ENCODE assay signal across 1 cellular context in the genomic region with DNA sequence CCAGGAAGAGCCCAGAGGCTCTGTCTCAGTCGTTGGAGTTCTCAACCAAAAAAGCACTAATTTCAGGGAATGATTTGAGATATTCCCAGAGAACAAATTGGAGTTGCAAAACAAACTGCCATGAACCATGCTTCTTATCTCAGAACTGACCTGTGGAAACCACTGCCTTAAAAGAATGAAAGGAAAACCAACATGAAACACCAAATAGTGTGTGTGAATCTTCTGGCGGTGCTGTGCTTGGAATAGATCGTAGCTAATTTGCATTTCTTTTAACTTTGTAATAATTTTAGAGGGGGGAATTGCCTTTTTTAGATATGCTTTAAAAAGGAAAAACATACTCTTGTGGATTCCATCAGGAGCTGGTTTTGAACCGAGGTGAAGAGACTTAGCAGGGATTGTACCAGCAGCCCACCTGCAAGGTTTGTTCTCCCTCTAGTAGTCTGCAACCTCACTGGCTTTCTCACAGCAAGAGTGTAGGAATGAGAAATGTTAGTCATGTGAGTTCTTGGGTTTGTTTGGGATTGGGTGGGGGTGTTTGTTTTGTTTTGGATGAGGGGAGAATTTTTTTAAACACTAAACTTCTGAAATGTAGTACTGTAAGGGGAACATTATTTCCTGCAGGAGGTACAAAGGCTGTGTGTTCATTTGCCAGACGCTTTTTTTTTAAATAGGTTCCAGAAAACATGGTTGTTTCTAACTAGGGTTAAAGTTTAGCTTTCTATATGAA.
TF ChIP-seq lines count a peak whose summit lies in the region.

No MANE protein-coding gene starts in this region.

TF ChIP-seq in HepG2, 621 proteins besides CTCF, POLR2A, EP300 and RAD21 (continued from another document and continues in another):
- TF ChIP-seq, protein P1, sequence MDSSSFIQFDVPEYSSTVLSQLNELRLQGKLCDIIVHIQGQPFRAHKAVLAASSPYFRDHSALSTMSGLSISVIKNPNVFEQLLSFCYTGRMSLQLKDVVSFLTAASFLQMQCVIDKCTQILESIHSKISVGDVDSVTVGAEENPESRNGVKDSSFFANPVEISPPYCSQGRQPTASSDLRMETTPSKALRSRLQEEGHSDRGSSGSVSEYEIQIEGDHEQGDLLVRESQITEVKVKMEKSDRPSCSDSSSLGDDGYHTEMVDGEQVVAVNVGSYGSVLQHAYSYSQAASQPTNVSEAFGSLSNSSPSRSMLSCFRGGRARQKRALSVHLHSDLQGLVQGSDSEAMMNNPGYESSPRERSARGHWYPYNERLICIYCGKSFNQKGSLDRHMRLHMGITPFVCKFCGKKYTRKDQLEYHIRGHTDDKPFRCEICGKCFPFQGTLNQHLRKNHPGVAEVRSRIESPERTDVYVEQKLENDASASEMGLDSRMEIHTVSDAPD (CRISPR knock-in tag; IDR thresholded peaks at IDR 0.05): 0 out of 2 replicates have a peak, but pooled peaks have one; percentile 35
- no peak for TF ChIP-seq ZNF780A (CRISPR knock-in tag; IDR thresholded peaks at IDR 0.05)
- no peak for TF ChIP-seq ZFP36L1 (CRISPR knock-in tag; IDR thresholded peaks at IDR 0.05)
- TF ChIP-seq FOXA3 (CRISPR knock-in tag; IDR thresholded peaks at IDR 0.05): peak; percentile 69
- no peak for TF ChIP-seq ZNF7 (CRISPR knock-in tag; IDR thresholded peaks at IDR 0.05)
- no peak for TF ChIP-seq MIER2 (CRISPR knock-in tag; IDR thresholded peaks at IDR 0.05)
- no peak for TF ChIP-seq ZNF317 (CRISPR knock-in tag; IDR thresholded peaks at IDR 0.05)
- TF ChIP-seq CREM (IDR thresholded peaks at IDR 0.05): peak; percentile 49
- TF ChIP-seq CREM (CRISPR knock-in tag; IDR thresholded peaks at IDR 0.05): no peak
- no peak for TF ChIP-seq ZNF143 (CRISPR knock-in tag; IDR thresholded peaks at IDR 0.05)
- TF ChIP-seq SAFB2 (CRISPR knock-in tag; IDR thresholded peaks at IDR 0.05; ENCODE audit: borderline replicate concordance, low read depth): no peak
- no peak for TF ChIP-seq CBX2 (IDR thresholded peaks at IDR 0.05; ENCODE audit: low read depth, low read length)
- no peak for TF ChIP-seq CBX2 (CRISPR knock-in tag; IDR thresholded peaks at IDR 0.05; ENCODE audit: low read depth)
- TF ChIP-seq EED (CRISPR knock-in tag; IDR thresholded peaks at IDR 0.05): no peak
- TF ChIP-seq, protein P2, sequence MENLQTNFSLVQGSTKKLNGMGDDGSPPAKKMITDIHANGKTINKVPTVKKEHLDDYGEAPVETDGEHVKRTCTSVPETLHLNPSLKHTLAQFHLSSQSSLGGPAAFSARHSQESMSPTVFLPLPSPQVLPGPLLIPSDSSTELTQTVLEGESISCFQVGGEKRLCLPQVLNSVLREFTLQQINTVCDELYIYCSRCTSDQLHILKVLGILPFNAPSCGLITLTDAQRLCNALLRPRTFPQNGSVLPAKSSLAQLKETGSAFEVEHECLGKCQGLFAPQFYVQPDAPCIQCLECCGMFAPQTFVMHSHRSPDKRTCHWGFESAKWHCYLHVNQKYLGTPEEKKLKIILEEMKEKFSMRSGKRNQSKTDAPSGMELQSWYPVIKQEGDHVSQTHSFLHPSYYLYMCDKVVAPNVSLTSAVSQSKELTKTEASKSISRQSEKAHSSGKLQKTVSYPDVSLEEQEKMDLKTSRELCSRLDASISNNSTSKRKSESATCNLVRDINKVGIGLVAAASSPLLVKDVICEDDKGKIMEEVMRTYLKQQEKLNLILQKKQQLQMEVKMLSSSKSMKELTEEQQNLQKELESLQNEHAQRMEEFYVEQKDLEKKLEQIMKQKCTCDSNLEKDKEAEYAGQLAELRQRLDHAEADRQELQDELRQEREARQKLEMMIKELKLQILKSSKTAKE (CRISPR knock-in tag; IDR thresholded peaks at IDR 0.05; ENCODE audit: borderline replicate concordance): no peak
- TF ChIP-seq, protein P3, sequence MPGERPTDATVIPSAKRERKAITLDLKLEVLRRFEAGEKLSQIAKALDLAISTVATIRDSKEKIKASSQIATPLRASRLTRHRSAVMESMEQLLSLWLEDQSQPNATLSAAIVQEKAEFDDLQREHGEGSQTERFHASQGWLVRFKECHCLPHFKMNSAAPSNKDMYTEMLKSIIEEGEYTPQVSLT (CRISPR knock-in tag; IDR thresholded peaks at IDR 0.05; ENCODE audit: borderline replicate concordance, low read depth): no peak
- no peak for TF ChIP-seq ZNF841 (CRISPR knock-in tag; IDR thresholded peaks at IDR 0.05; ENCODE audit: borderline replicate concordance)
- TF ChIP-seq ZNF629 (CRISPR knock-in tag; conservative IDR thresholded peaks at IDR 0.05): 0 out of 2 replicates have a peak, but pooled peaks have one; percentile 18
- TF ChIP-seq ZNF124 (CRISPR knock-in tag; IDR thresholded peaks at IDR 0.05): no peak
- TF ChIP-seq, protein P4, sequence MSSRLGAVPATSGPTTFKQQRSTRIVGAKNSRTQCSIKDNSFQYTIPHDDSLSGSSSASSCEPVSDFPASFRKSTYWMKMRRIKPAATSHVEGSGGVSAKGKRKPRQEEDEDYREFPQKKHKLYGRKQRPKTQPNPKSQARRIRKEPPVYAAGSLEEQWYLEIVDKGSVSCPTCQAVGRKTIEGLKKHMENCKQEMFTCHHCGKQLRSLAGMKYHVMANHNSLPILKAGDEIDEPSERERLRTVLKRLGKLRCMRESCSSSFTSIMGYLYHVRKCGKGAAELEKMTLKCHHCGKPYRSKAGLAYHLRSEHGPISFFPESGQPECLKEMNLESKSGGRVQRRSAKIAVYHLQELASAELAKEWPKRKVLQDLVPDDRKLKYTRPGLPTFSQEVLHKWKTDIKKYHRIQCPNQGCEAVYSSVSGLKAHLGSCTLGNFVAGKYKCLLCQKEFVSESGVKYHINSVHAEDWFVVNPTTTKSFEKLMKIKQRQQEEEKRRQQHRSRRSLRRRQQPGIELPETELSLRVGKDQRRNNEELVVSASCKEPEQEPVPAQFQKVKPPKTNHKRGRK (CRISPR knock-in tag; IDR thresholded peaks at IDR 0.05): no peak
- TF ChIP-seq, protein P5, sequence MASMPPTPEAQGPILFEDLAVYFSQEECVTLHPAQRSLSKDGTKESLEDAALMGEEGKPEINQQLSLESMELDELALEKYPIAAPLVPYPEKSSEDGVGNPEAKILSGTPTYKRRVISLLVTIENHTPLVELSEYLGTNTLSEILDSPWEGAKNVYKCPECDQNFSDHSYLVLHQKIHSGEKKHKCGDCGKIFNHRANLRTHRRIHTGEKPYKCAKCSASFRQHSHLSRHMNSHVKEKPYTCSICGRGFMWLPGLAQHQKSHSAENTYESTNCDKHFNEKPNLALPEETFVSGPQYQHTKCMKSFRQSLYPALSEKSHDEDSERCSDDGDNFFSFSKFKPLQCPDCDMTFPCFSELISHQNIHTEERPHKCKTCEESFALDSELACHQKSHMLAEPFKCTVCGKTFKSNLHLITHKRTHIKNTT (CRISPR knock-in tag; IDR thresholded peaks at IDR 0.05): no peak
- TF ChIP-seq ZNF781 (CRISPR knock-in tag; IDR thresholded peaks at IDR 0.05; ENCODE audit: borderline replicate concordance, not compliant biosample characterization): no peak
- no peak for TF ChIP-seq JDP2 (CRISPR knock-in tag; IDR thresholded peaks at IDR 0.05; ENCODE audit: borderline replicate concordance)
- TF ChIP-seq, protein P6, sequence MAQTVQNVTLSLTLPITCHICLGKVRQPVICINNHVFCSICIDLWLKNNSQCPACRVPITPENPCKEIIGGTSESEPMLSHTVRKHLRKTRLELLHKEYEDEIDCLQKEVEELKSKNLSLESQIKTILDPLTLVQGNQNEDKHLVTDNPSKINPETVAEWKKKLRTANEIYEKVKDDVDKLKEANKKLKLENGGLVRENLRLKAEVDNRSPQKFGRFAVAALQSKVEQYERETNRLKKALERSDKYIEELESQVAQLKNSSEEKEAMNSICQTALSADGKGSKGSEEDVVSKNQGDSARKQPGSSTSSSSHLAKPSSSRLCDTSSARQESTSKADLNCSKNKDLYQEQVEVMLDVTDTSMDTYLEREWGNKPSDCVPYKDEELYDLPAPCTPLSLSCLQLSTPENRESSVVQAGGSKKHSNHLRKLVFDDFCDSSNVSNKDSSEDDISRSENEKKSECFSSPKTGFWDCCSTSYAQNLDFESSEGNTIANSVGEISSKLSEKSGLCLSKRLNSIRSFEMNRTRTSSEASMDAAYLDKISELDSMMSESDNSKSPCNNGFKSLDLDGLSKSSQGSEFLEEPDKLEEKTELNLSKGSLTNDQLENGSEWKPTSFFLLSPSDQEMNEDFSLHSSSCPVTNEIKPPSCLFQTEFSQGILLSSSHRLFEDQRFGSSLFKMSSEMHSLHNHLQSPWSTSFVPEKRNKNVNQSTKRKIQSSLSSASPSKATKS (CRISPR knock-in tag; IDR thresholded peaks at IDR 0.05): no peak
- no peak for TF ChIP-seq TCF12 (IDR thresholded peaks at IDR 0.05)
- no peak for TF ChIP-seq TCF12 (CRISPR knock-in tag; IDR thresholded peaks at IDR 0.05)
- TF ChIP-seq, protein P7, sequence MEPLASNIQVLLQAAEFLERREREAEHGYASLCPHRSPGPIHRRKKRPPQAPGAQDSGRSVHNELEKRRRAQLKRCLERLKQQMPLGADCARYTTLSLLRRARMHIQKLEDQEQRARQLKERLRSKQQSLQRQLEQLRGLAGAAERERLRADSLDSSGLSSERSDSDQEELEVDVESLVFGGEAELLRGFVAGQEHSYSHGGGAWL (CRISPR knock-in tag; IDR thresholded peaks at IDR 0.05): no peak
- TF ChIP-seq, protein P8, sequence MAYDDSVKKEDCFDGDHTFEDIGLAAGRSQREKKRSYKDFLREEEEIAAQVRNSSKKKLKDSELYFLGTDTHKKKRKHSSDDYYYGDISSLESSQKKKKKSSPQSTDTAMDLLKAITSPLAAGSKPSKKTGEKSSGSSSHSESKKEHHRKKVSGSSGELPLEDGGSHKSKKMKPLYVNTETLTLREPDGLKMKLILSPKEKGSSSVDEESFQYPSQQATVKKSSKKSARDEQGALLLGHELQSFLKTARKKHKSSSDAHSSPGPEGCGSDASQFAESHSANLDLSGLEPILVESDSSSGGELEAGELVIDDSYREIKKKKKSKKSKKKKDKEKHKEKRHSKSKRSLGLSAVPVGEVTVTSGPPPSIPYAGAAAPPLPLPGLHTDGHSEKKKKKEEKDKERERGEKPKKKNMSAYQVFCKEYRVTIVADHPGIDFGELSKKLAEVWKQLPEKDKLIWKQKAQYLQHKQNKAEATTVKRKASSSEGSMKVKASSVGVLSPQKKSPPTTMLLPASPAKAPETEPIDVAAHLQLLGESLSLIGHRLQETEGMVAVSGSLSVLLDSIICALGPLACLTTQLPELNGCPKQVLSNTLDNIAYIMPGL (CRISPR knock-in tag; IDR thresholded peaks at IDR 0.05; ENCODE audit: borderline replicate concordance in 1 of 2, low read depth in 1 of 2): no peak
- TF ChIP-seq, protein P9, sequence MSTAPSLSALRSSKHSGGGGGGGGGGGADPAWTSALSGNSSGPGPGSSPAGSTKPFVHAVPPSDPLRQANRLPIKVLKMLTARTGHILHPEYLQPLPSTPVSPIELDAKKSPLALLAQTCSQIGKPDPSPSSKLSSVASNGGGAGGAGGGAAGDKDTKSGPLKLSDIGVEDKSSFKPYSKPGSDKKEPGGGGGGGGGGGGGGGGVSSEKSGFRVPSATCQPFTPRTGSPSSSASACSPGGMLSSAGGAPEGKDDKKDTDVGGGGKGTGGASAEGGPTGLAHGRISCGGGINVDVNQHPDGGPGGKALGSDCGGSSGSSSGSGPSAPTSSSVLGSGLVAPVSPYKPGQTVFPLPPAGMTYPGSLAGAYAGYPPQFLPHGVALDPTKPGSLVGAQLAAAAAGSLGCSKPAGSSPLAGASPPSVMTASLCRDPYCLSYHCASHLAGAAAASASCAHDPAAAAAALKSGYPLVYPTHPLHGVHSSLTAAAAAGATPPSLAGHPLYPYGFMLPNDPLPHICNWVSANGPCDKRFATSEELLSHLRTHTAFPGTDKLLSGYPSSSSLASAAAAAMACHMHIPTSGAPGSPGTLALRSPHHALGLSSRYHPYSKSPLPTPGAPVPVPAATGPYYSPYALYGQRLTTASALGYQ (CRISPR knock-in tag; IDR thresholded peaks at IDR 0.05): peak; percentile 54
- TF ChIP-seq FLYWCH1 (CRISPR knock-in tag; IDR thresholded peaks at IDR 0.05): no peak
- no peak for TF ChIP-seq ZFP37 (CRISPR knock-in tag; IDR thresholded peaks at IDR 0.05; ENCODE audit: borderline replicate concordance)
- TF ChIP-seq NFE2L2 (IDR thresholded peaks at IDR 0.05; ENCODE audit: low read length): no peak
- TF ChIP-seq, protein P10, sequence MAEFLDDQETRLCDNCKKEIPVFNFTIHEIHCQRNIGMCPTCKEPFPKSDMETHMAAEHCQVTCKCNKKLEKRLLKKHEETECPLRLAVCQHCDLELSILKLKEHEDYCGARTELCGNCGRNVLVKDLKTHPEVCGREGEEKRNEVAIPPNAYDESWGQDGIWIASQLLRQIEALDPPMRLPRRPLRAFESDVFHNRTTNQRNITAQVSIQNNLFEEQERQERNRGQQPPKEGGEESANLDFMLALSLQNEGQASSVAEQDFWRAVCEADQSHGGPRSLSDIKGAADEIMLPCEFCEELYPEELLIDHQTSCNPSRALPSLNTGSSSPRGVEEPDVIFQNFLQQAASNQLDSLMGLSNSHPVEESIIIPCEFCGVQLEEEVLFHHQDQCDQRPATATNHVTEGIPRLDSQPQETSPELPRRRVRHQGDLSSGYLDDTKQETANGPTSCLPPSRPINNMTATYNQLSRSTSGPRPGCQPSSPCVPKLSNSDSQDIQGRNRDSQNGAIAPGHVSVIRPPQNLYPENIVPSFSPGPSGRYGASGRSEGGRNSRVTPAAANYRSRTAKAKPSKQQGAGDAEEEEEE (CRISPR knock-in tag; IDR thresholded peaks at IDR 0.05; ENCODE audit: borderline replicate concordance): no peak
- TF ChIP-seq, protein P11, sequence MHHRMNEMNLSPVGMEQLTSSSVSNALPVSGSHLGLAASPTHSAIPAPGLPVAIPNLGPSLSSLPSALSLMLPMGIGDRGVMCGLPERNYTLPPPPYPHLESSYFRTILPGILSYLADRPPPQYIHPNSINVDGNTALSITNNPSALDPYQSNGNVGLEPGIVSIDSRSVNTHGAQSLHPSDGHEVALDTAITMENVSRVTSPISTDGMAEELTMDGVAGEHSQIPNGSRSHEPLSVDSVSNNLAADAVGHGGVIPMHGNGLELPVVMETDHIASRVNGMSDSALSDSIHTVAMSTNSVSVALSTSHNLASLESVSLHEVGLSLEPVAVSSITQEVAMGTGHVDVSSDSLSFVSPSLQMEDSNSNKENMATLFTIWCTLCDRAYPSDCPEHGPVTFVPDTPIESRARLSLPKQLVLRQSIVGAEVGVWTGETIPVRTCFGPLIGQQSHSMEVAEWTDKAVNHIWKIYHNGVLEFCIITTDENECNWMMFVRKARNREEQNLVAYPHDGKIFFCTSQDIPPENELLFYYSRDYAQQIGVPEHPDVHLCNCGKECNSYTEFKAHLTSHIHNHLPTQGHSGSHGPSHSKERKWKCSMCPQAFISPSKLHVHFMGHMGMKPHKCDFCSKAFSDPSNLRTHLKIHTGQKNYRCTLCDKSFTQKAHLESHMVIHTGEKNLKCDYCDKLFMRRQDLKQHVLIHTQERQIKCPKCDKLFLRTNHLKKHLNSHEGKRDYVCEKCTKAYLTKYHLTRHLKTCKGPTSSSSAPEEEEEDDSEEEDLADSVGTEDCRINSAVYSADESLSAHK (CRISPR knock-in tag; IDR thresholded peaks at IDR 0.05; ENCODE audit: borderline replicate concordance): no peak
- peak; percentile 12; the same call in 1 of the 2 replicates for TF ChIP-seq MIXL1 (CRISPR knock-in tag; IDR thresholded peaks at IDR 0.05)
- TF ChIP-seq ZC3H13 (CRISPR knock-in tag; IDR thresholded peaks at IDR 0.05): no peak
- no peak for TF ChIP-seq POLR2AphosphoS2 (IDR thresholded peaks at IDR 0.05; ENCODE audit: low read depth, low read length)
- no peak for TF ChIP-seq ZNF788 (CRISPR knock-in tag; IDR thresholded peaks at IDR 0.05; ENCODE audit: borderline replicate concordance)
- TF ChIP-seq, protein P12, sequence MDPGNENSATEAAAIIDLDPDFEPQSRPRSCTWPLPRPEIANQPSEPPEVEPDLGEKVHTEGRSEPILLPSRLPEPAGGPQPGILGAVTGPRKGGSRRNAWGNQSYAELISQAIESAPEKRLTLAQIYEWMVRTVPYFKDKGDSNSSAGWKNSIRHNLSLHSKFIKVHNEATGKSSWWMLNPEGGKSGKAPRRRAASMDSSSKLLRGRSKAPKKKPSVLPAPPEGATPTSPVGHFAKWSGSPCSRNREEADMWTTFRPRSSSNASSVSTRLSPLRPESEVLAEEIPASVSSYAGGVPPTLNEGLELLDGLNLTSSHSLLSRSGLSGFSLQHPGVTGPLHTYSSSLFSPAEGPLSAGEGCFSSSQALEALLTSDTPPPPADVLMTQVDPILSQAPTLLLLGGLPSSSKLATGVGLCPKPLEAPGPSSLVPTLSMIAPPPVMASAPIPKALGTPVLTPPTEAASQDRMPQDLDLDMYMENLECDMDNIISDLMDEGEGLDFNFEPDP (CRISPR knock-in tag; conservative IDR thresholded peaks at IDR 0.05): no peak
